Comparison of ENCODE assay signal across 12 cellular contexts in genomic region chr15:35697549-35698299, GRCh38.
DNase-seq lines count a peak whose midpoint lies in the region; ATAC-seq and TF ChIP-seq lines count a peak whose summit lies in the region.
"Had no signal": no experiment of that assay in that cellular context is flagged by ENCODE, and none has a peak within 500 bp of the region (broad histone marks: within the 10 kb centered on the region; RNA-seq: fewer than 3 reads in every experiment).

No MANE protein-coding gene starts in this region.

- intact Hi-C loops in Right ventricle myocardium inferior (cut with DNase I) (no loop called here), cardiac septum (cut with DNase I) (no loop called here), uterus (cut with DNase I; ENCODE audit: low total_unique reads) (no loop called here)

- in situ Hi-C loops in brain microvascular endothelial cell (cut with HindIII; ENCODE audit: low pct_ligation_motif_present, low sequenced_read_pairs) = no loop called here

- H3K27ac Mint-ChIP-seq in activated CD8-positive, alpha-beta memory T cell treated with anti-CD3 and anti-CD28 coated beads, Interleukin-2, amount 10 ng/mL, durations not matched to agents 7 days and 5 days = no peak overlapping the region
- H3K27ac Mint-ChIP-seq: stimulated activated naive B cell treated with anti-CD40 and anti-IgM and Interleukin-4, amounts not matched to agents 10 μg/mL and 1 μg/mL and 100 μg/mL, for 72 hours had no signal

- no peak for TF ChIP-seq POLR2A in uterus (IDR thresholded peaks at IDR 0.05)

- CTCF ChIA-PET in activated CD8-positive, alpha-beta memory T cell treated with anti-CD3 and anti-CD28 coated beads, Interleukin-2, amount 10 ng/mL, durations not matched to agents 7 days and 5 days (lab: Charles Lee) = interaction anchor here (0.7 kb wide), 1 partner anchor 10 kb away, joined by 4 read pairs; no protein-coding TSS in a partner anchor

- H3K4me3 ChIP-seq in brain microvascular endothelial cell (ENCODE audit: low read depth, low read length) (no peak overlapping the region), uterus (no peak overlapping the region)

- H3K9me3 ChIP-seq in uterus = no peaks in the 10 kb centered on the region

- peak; percentile 65 for ATAC-seq in Right ventricle myocardium inferior
- no peak for ATAC-seq in activated CD8-positive, alpha-beta memory T cell treated with anti-CD3 and anti-CD28 coated beads, Interleukin-2, amount 10 ng/mL, durations not matched to agents 7 days and 5 days
- no peak for ATAC-seq in HG02884 (IDR thresholded peaks at IDR 0.05; ENCODE audit: unreplicated experiment)
- ATAC-seq: stimulated activated naive B cell treated with anti-CD40 and anti-IgM and Interleukin-4, amounts not matched to agents 10 μg/mL and 1 μg/mL and 100 μg/mL, for 72 hours had no signal

- H3K4me1 Mint-ChIP-seq in activated CD8-positive, alpha-beta memory T cell treated with anti-CD3 and anti-CD28 coated beads, Interleukin-2, amount 10 ng/mL, durations not matched to agents 7 days and 5 days = no peaks in the 10 kb centered on the region
- H3K4me1 Mint-ChIP-seq: neural crest cell; stimulated activated naive B cell treated with anti-CD40 and anti-IgM and Interleukin-4, amounts not matched to agents 10 μg/mL and 1 μg/mL and 100 μg/mL, for 72 hours had no signal

- H3K9me3 Mint-ChIP-seq in activated CD8-positive, alpha-beta memory T cell treated with anti-CD3 and anti-CD28 coated beads, Interleukin-2, amount 10 ng/mL, durations not matched to agents 7 days and 5 days (ENCODE audit: low read depth) = no peaks in the 10 kb centered on the region
- H3K9me3 Mint-ChIP-seq: stimulated activated naive B cell treated with anti-CD40 and anti-IgM and Interleukin-4, amounts not matched to agents 10 μg/mL and 1 μg/mL and 100 μg/mL, for 72 hours had no signal

- TF ChIP-seq CTCF in brain microvascular endothelial cell (IDR thresholded peaks at IDR 0.05; ENCODE audit: low read depth, low read length, missing control alignments) (no peak), uterus (IDR thresholded peaks at IDR 0.05) (peak in 2 of 4 experiments; percentile 18 to 31)

- no peak overlapping the region for H3K4me3 Mint-ChIP-seq in activated CD8-positive, alpha-beta memory T cell treated with anti-CD3 and anti-CD28 coated beads, Interleukin-2, amount 10 ng/mL, durations not matched to agents 7 days and 5 days
- H3K4me3 Mint-ChIP-seq: neural crest cell; stimulated activated naive B cell treated with anti-CD40 and anti-IgM and Interleukin-4, amounts not matched to agents 10 μg/mL and 1 μg/mL and 100 μg/mL, for 72 hours had no signal

- H3K27me3 Mint-ChIP-seq in activated CD8-positive, alpha-beta memory T cell treated with anti-CD3 and anti-CD28 coated beads, Interleukin-2, amount 10 ng/mL, durations not matched to agents 7 days and 5 days = peaks cover 12% of the 10 kb centered on the region
- H3K27me3 Mint-ChIP-seq: stimulated activated naive B cell treated with anti-CD40 and anti-IgM and Interleukin-4, amounts not matched to agents 10 μg/mL and 1 μg/mL and 100 μg/mL, for 72 hours had no signal

- H3K27ac ChIP-seq in brain microvascular endothelial cell (peak overlapping the region; percentile 87), uterus (peak overlapping the region; percentile 48 to 74)
- H3K27ac ChIP-seq: WERI-Rb-1 had no signal

- H3K36me3 Mint-ChIP-seq in activated CD8-positive, alpha-beta memory T cell treated with anti-CD3 and anti-CD28 coated beads, Interleukin-2, amount 10 ng/mL, durations not matched to agents 7 days and 5 days = no peaks in the 10 kb centered on the region
- H3K36me3 Mint-ChIP-seq: stimulated activated naive B cell treated with anti-CD40 and anti-IgM and Interleukin-4, amounts not matched to agents 10 μg/mL and 1 μg/mL and 100 μg/mL, for 72 hours had no signal

- H3K36me3 ChIP-seq in brain microvascular endothelial cell (replicated peaks) (no peaks in the 10 kb centered on the region), uterus (no peaks in the 10 kb centered on the region)
- H3K36me3 ChIP-seq: WERI-Rb-1 had no signal

- DNase-seq in Right ventricle myocardium inferior (ENCODE audit: missing footprints) (no peak), cardiac septum (ENCODE audit: low spot score) (no peak), brain microvascular endothelial cell (peak; percentile 47), kidney tubule cell (ENCODE audit: low spot score) (peak; percentile 38), uterus (peak in 1 of 2 donors; percentile 60), OCI-M1 (lab: John Stamatoyannopoulos, UW) (no peak)
- DNase-seq in activated CD8-positive, alpha-beta memory T cell treated with anti-CD3 and anti-CD28 coated beads, Interleukin-2, amount 10 ng/mL, durations not matched to agents 7 days and 5 days = no peak
- DNase-seq: C1 segment of cervical spinal cord; stimulated activated naive B cell treated with anti-CD40 and anti-IgM and Interleukin-4, amounts not matched to agents 10 μg/mL and 1 μg/mL and 100 μg/mL, for 72 hours; WERI-Rb-1 had no signal

- H3K4me1 ChIP-seq in uterus = peaks cover 5 to 9% of the 10 kb centered on the region in 2 donors

- H3K27me3 ChIP-seq in brain microvascular endothelial cell (replicated peaks) (no peaks in the 10 kb centered on the region), uterus (no peaks in the 10 kb centered on the region)

Comparison
In these comparisons a context has a peak if more than half of its experiments do, and no peak if none do; other contexts are left out.
1. DNase-seq: peak in brain microvascular endothelial cell (single experiment) and kidney tubule cell (single experiment); none in Right ventricle myocardium inferior (single experiment), cardiac septum (single experiment), activated CD8-positive, alpha-beta memory T cell treated with anti-CD3 and anti-CD28 coated beads, Interleukin-2, amount 10 ng/mL, durations not matched to agents 7 days and 5 days (single experiment) and OCI-M1 (single experiment).